1 cellular context compared by ENCODE assay signal in the genomic region with DNA sequence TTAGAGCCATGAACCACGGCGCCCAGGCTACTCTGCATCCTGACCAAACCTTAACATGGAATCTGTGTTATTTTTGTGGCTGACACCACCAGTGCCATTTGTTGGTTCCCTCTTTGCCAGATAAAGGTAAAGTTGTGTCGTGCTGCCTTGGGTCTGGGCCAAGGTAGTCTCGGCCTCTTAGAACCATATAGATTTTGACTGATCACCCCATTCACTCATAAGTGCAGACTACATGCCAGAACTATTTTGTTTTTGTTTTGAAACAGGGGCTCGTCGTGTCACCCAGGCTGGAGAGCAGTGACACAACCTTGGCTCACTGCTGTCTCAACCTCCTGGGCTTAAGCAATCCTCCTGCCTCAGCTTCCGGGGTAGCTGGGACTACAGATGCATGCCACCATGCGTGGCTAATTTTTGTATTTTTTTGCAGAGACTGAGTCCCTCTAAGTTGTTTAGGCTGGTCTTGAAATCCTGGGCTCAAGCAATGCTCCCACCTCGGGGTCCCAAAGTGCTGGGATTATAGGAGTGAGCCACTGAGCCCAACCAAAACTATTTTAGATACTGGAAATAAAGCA.
TF ChIP-seq lines count a peak whose summit lies in the region.

No MANE protein-coding gene starts in this region.

TF ChIP-seq in HEK293T, 16 proteins besides CTCF, POLR2A, EP300 and RAD21 (continued from another document):
- TF ChIP-seq L3MBTL2 (conservative IDR thresholded peaks at IDR 0.05) (no peak), ELF4 (IDR thresholded peaks at IDR 0.05) (no peak), SP1 (IDR thresholded peaks at IDR 0.05) (no peak)
- TF ChIP-seq, protein P1, sequence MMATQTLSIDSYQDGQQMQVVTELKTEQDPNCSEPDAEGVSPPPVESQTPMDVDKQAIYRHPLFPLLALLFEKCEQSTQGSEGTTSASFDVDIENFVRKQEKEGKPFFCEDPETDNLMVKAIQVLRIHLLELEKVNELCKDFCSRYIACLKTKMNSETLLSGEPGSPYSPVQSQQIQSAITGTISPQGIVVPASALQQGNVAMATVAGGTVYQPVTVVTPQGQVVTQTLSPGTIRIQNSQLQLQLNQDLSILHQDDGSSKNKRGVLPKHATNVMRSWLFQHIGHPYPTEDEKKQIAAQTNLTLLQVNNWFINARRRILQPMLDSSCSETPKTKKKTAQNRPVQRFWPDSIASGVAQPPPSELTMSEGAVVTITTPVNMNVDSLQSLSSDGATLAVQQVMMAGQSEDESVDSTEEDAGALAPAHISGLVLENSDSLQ (IDR thresholded peaks at IDR 0.05), result no peak
